In genomic region chr17:17367931-17368330, GRCh38 we compare ENCODE assay signal across 23 cellular contexts.
"Had no signal": no experiment of that assay in that cellular context is flagged by ENCODE, and none has a peak within 500 bp of the region (broad histone marks: within the 10 kb centered on the region; RNA-seq: fewer than 3 reads in every experiment).

No MANE protein-coding gene starts in this region.

- H3K27ac Mint-ChIP-seq: activated B cell treated with CpG ODN at 0.5 μM for 24 hours; activated CD4-positive, alpha-beta T cell treated with anti-CD3 and anti-CD28 coated beads for 36 hours; activated naive CD8-positive, alpha-beta T cell treated with anti-CD3 and anti-CD28 coated beads for 36 hours; activated T-helper 2 cell treated with anti-CD3 and anti-CD28 coated beads, Interferon-gamma antibody, Interleukin-2, Interleukin-4, amounts not matched to agents 10 μg/mL and 5 μg/mL and 100 μg/mL, durations not matched to agents 14 hours and 24 hours and 36 hours; stimulated activated naive B cell treated with anti-CD40 and anti-IgM and Interleukin-4, amounts not matched to agents 10 μg/mL and 1 μg/mL and 100 μg/mL, for 72 hours had no signal

- H3K27me3 ChIP-seq: pancreas, transverse colon, uterus had no signal

- H3K4me1 Mint-ChIP-seq: activated B cell treated with CpG ODN at 0.5 μM for 24 hours; activated naive CD8-positive, alpha-beta T cell treated with anti-CD3 and anti-CD28 coated beads for 36 hours; stimulated activated naive B cell treated with anti-CD40 and anti-IgM and Interleukin-4, amounts not matched to agents 10 μg/mL and 1 μg/mL and 100 μg/mL, for 72 hours had no signal

- H3K36me3 ChIP-seq: pancreas, transverse colon, uterus had no signal

- H3K27me3 Mint-ChIP-seq: activated CD4-positive, alpha-beta T cell treated with anti-CD3 and anti-CD28 coated beads for 36 hours; activated naive CD8-positive, alpha-beta T cell treated with anti-CD3 and anti-CD28 coated beads for 36 hours; central memory CD8-positive, alpha-beta T cell had no signal

- H3K36me3 Mint-ChIP-seq: activated naive CD8-positive, alpha-beta T cell treated with anti-CD3 and anti-CD28 coated beads for 36 hours; stimulated activated naive B cell treated with anti-CD40 and anti-IgM and Interleukin-4, amounts not matched to agents 10 μg/mL and 1 μg/mL and 100 μg/mL, for 72 hours had no signal

- H3K4me1 ChIP-seq: uterus had no signal

- H3K4me3 ChIP-seq: coronary artery, pancreas, smooth muscle cell, transverse colon, uterus had no signal

- H3K4me3 Mint-ChIP-seq: activated B cell treated with CpG ODN at 0.5 μM for 24 hours; activated CD4-positive, alpha-beta T cell treated with anti-CD3 and anti-CD28 coated beads for 36 hours; activated naive CD8-positive, alpha-beta T cell treated with anti-CD3 and anti-CD28 coated beads for 36 hours; activated T-cell treated with anti-CD3 and anti-CD28 coated beads, Interleukin-2, amount 50 U/mL, for 4 hours; central memory CD8-positive, alpha-beta T cell; naive thymus-derived CD4-positive, alpha-beta T cell; stimulated activated naive B cell treated with anti-CD40 and anti-IgM and Interleukin-4, amounts not matched to agents 10 μg/mL and 1 μg/mL and 100 μg/mL, for 72 hours; T-helper 17 cell had no signal

- H3K9me3 Mint-ChIP-seq: activated B cell treated with CpG ODN at 0.5 μM for 24 hours; activated naive CD8-positive, alpha-beta T cell treated with anti-CD3 and anti-CD28 coated beads for 36 hours; activated T-cell treated with anti-CD3 and anti-CD28 coated beads, Interleukin-2, amount 50 U/mL, for 4 hours; activated T-helper 2 cell treated with anti-CD3 and anti-CD28 coated beads, Interferon-gamma antibody, Interleukin-2, Interleukin-4, amounts not matched to agents 10 μg/mL and 5 μg/mL and 100 μg/mL, durations not matched to agents 14 hours and 24 hours and 36 hours; central memory CD8-positive, alpha-beta T cell had no signal

- H3K27ac ChIP-seq: coronary artery, epithelial cell of prostate, pancreas, transverse colon, uterus had no signal

- ATAC-seq: activated CD4-positive, alpha-beta T cell treated with anti-CD3 and anti-CD28 coated beads for 36 hours; activated T-cell treated with anti-CD3 and anti-CD28 coated beads, Interleukin-2, amount 50 U/mL, for 4 hours; naive thymus-derived CD4-positive, alpha-beta T cell; pancreas; sciatic nerve; stimulated activated naive B cell treated with anti-CD40 and anti-IgM and Interleukin-4, amounts not matched to agents 10 μg/mL and 1 μg/mL and 100 μg/mL, for 72 hours; T-helper 17 cell had no signal

- H3K9me3 ChIP-seq: pancreas, transverse colon, uterus had no signal

- DNase-seq: activated B cell treated with CpG ODN at 0.5 μM for 24 hours; activated CD4-positive, alpha-beta T cell treated with anti-CD3 and anti-CD28 coated beads for 36 hours; activated CD4-positive, alpha-beta T cell treated with anti-CD3 and anti-CD28 coated beads, Interleukin-2, amount 50 U/mL, for 48 hours; activated CD8-positive, alpha-beta memory T cell treated with anti-CD3 and anti-CD28 coated beads, Interleukin-2, amount 50 U/mL, for 48 hours; activated naive CD4-positive, alpha-beta T cell; activated naive CD8-positive, alpha-beta T cell treated with anti-CD3 and anti-CD28 coated beads for 36 hours; activated T-cell treated with anti-CD3 and anti-CD28 coated beads, Interleukin-2, amount 50 U/mL, for 4 hours; hypothalamus; naive thymus-derived CD4-positive, alpha-beta T cell; stimulated activated CD4-positive, alpha-beta T cell treated with anti-CD3 and anti-CD28 coated beads, Interleukin-2, amount 100 ng/mL, for 48 hours; stimulated activated CD8-positive, alpha-beta memory T cell treated with anti-CD3 and anti-CD28 coated beads, Interleukin-4, amount 100 ng/mL, for 48 hours; stimulated activated naive B cell treated with anti-CD40 and anti-IgM and Interleukin-4, amounts not matched to agents 10 μg/mL and 1 μg/mL and 100 μg/mL, for 72 hours; SW 1271; T-helper 17 cell; transverse colon; uterus had no signal
